In genomic region chr3:58575986-58576652, GRCh38 we compare ENCODE assay signal across 14 cellular contexts. TPM values are rescaled to one million over a fixed set of nuclear protein-coding genes. Genes with fewer than 3 reads are reported as not detected.
DNase-seq lines count a peak whose midpoint lies in the region; ATAC-seq and TF ChIP-seq lines count a peak whose summit lies in the region.
"Had no signal": no experiment of that assay in that cellular context is flagged by ENCODE, and none has a peak within 500 bp of the region (broad histone marks: within the 10 kb centered on the region; RNA-seq: fewer than 3 reads in every experiment).

No MANE protein-coding gene starts in this region.

- WGBS in sigmoid colon, 2 donors, result 53 to 60% methylated on average over 8 of the region's 8 CpGs

- peaks cover 28% of the 10 kb centered on the region for H3K27me3 Mint-ChIP-seq in mesothelial cell of epicardium (ENCODE audit: low read depth)

- H3K36me3 ChIP-seq in left ventricle myocardium inferior (no peaks in the 10 kb centered on the region), sigmoid colon (no peaks in the 10 kb centered on the region)
- H3K36me3 ChIP-seq: colonic mucosa had no signal

- TF ChIP-seq CTCF in VCaP (conservative IDR thresholded peaks at IDR 0.05) (no peak), left ventricle myocardium inferior (IDR thresholded peaks at IDR 0.05; ENCODE audit: borderline replicate concordance) (no peak), sigmoid colon (IDR thresholded peaks at IDR 0.05) (no peak), GM10266 (IDR thresholded peaks at IDR 0.05; ENCODE audit: control insufficient read depth, insufficient read depth, low read depth, missing control alignments) (no peak), mesothelial cell of epicardium (IDR thresholded peaks at IDR 0.05; ENCODE audit: unreplicated experiment) (no peak)

- intact Hi-C loops in left ventricle myocardium inferior (cut with micrococcal nuclease), result no loop called here
- intact Hi-C loops in sigmoid colon (cut with DNase I), result no loop called here

- H3K36me3 Mint-ChIP-seq in mesothelial cell of epicardium, result no peaks in the 10 kb centered on the region

- peaks cover 10% of the 10 kb centered on the region for H3K9me3 Mint-ChIP-seq in mesothelial cell of epicardium
- H3K9me3 Mint-ChIP-seq: activated naive CD4-positive, alpha-beta T cell treated with anti-CD3 and anti-CD28 coated beads for 36 hours had no signal

- H3K27ac ChIP-seq in VCaP, result peak overlapping the region; percentile 71
- H3K27ac ChIP-seq in left ventricle myocardium inferior (replicated peaks), result peak overlapping the region; percentile 95
- H3K27ac ChIP-seq in sigmoid colon, result peak overlapping the region; percentile 59 to 73 (median 68)
- H3K27ac ChIP-seq: colonic mucosa, foreskin keratinocyte had no signal

- H3K9me3 ChIP-seq in left ventricle myocardium inferior (replicated peaks) (no peaks in the 10 kb centered on the region), sigmoid colon (no peaks in the 10 kb centered on the region)
- H3K9me3 ChIP-seq: colonic mucosa had no signal

- peaks cover 3% of the 10 kb centered on the region for H3K4me1 Mint-ChIP-seq in mesothelial cell of epicardium

- H3K4me3 ChIP-seq in left ventricle myocardium inferior, result peak overlapping the region; percentile 69
- peak overlapping the region in 3 of 4 donors; percentile 34 to 37 (median 36) for H3K4me3 ChIP-seq in sigmoid colon
- H3K4me3 ChIP-seq: colonic mucosa had no signal

- H3K4me3 Mint-ChIP-seq in mesothelial cell of epicardium, result no peak overlapping the region
- H3K4me3 Mint-ChIP-seq: activated naive CD4-positive, alpha-beta T cell treated with anti-CD3 and anti-CD28 coated beads for 36 hours had no signal

- TF ChIP-seq POLR2A in sigmoid colon (IDR thresholded peaks at IDR 0.05), result no peak

- ATAC-seq in GM19324 (IDR thresholded peaks at IDR 0.05; ENCODE audit: low FRiP score, unreplicated experiment), result no peak
- no peak for ATAC-seq in GM19351 (IDR thresholded peaks at IDR 0.05; ENCODE audit: unreplicated experiment)
- ATAC-seq: foreskin keratinocyte had no signal

- H3K27ac Mint-ChIP-seq in mesothelial cell of epicardium, result no peak overlapping the region
- H3K27ac Mint-ChIP-seq: activated naive CD4-positive, alpha-beta T cell treated with anti-CD3 and anti-CD28 coated beads for 36 hours had no signal

- peak; percentile 53 for DNase-seq in EL
- no peak for DNase-seq in left ventricle myocardium inferior
- DNase-seq in sigmoid colon, result peak; percentile 18
- DNase-seq in GM10266 (ENCODE audit: extremely low spot score), result no peak
- no peak for DNase-seq in mesothelial cell of epicardium (ENCODE audit: low spot score in 2 of 2, unreplicated experiment in 2 of 2)
- DNase-seq: activated naive CD4-positive, alpha-beta T cell treated with anti-CD3 and anti-CD28 coated beads for 36 hours; colonic mucosa; DND-41; foreskin keratinocyte; SHP77 had no signal

- no peak for TF ChIP-seq EP300 in sigmoid colon (IDR thresholded peaks at IDR 0.05)

- H3K4me1 ChIP-seq in left ventricle myocardium inferior (peaks cover 80% of the 10 kb centered on the region), sigmoid colon (peaks cover 0 to 14% (median 9%) of the 10 kb centered on the region in 4 donors)
- H3K4me1 ChIP-seq: colonic mucosa, foreskin keratinocyte had no signal

- H3K27me3 ChIP-seq in left ventricle myocardium inferior (ENCODE audit: low read depth) (no peaks in the 10 kb centered on the region), sigmoid colon (no peaks in the 10 kb centered on the region)
- H3K27me3 ChIP-seq: colonic mucosa had no signal

RNA-seq across cellular contexts. Expression of gene FAM107A, which starts 1.1 kb away (rescaled TPM):
- total RNA-seq in left ventricle myocardium inferior, result 115 TPM
- 10 to 100 TPM; 26.3 to 56.7 (median 33.9) TPM for total RNA-seq in sigmoid colon
- polyA plus RNA-seq in sigmoid colon, result 10 to 100 TPM; 10.9 to 36.6 (median 18.1) TPM
- not detected in 3 replicates for total RNA-seq in mesothelial cell of epicardium
- total RNA-seq: activated naive CD4-positive, alpha-beta T cell treated with anti-CD3 and anti-CD28 coated beads for 36 hours; foreskin keratinocyte had no signal
- polyA plus RNA-seq: foreskin keratinocyte had no signal

RNA-seq across cellular contexts. Expression of gene ACOX2, which starts 39.1 kb away (rescaled TPM):
- total RNA-seq in left ventricle myocardium inferior, result 37.2 TPM
- total RNA-seq in sigmoid colon, result 10 to 100 TPM; 26.0 to 35.8 (median 30.5) TPM
- polyA plus RNA-seq in sigmoid colon, result 10 to 100 TPM in 2 of 3 donors, 1 to 10 TPM in 1; 6.9 to 18.0 (median 14.2) TPM
- 29.4 to 31.0 TPM (median 30.9 TPM) in 3 replicates for total RNA-seq in mesothelial cell of epicardium
- total RNA-seq: activated naive CD4-positive, alpha-beta T cell treated with anti-CD3 and anti-CD28 coated beads for 36 hours had no signal
- polyA plus RNA-seq: neural cell had no signal

Comparison
In these comparisons a context has a peak if more than half of its experiments do, and no peak if none do; other contexts are left out.
1. DNase-seq: peak in EL (single experiment) and sigmoid colon (single experiment); none in left ventricle myocardium inferior (single experiment), GM10266 (single experiment) and mesothelial cell of epicardium (0 of 2).
2. RNA of gene FAM107A, which starts 1.1 kb away (total RNA-seq): 115 TPM in left ventricle myocardium inferior (single experiment) and 26.3 to 56.7 TPM in sigmoid colon; not detected in mesothelial cell of epicardium; every median in the first group is over 10 times any median in the second.
3. Peak in every context shown above with its lines, with median percentiles within 50 percentile points of each other: H3K27ac ChIP-seq.